25 cellular contexts compared by ENCODE assay signal in genomic region chr7:92161271-92161670, GRCh38. TPM values are rescaled to one million over a fixed set of nuclear protein-coding genes. Genes with fewer than 3 reads are reported as not detected.
"Had no signal": no experiment of that assay in that cellular context is flagged by ENCODE, and none has a peak within 500 bp of the region (broad histone marks: within the 10 kb centered on the region; RNA-seq: fewer than 3 reads in every experiment).

No MANE protein-coding gene starts in this region.

- H3K27me3 ChIP-seq: adrenal gland, body of pancreas had no signal

- H3K27ac ChIP-seq: adrenal gland, body of pancreas, RWPE1 had no signal

- DNase-seq: activated CD4-positive, alpha-beta T cell treated with anti-CD3 and anti-CD28 coated beads for 48 hours; activated CD4-positive, alpha-beta T cell treated with anti-CD3 and anti-CD28 coated beads, Interleukin-2, amount 50 U/mL, for 4 hours; activated CD4-positive, CD25-positive, alpha-beta regulatory T cell treated with anti-CD3 and anti-CD28 coated beads, Interleukin-2, amount 50 U/mL, for 72 hours; activated CD8-positive, alpha-beta memory T cell treated with anti-CD3 and anti-CD28 coated beads, Interleukin-2, amount 50 U/mL, for 48 hours; activated CD8-positive, alpha-beta T cell treated with anti-CD3 and anti-CD28 coated beads, Interleukin-2, amount 10 ng/mL, durations not matched to agents 7 days and 5 days; activated naive CD4-positive, alpha-beta T cell treated with anti-CD3 and anti-CD28 coated beads, Interleukin-2, amount 50 U/mL, for 16 hours; activated naive CD8-positive, alpha-beta T cell treated with anti-CD3 and anti-CD28 coated beads, Interleukin-2, amount 10 ng/mL, durations not matched to agents 7 days and 5 days; activated T-cell treated with anti-CD3 and anti-CD28 coated beads, Interleukin-2, amount 50 U/mL, for 1 hour; adrenal gland; aorta; body of pancreas; Kasumi-1; KBM-7; NCI-H1105 treated with DMSO at 0.1 percent for 48 hours; NCI-H1436 treated with DMSO at 0.1 percent for 48 hours; NCI-H187 treated with DMSO at 0.1 percent for 48 hours; NCI-H2171; NCI-H2227 treated with DMSO at 0.1 percent for 48 hours; NCI-H526; NCI-H82; Right ventricle myocardium superior had no signal

- H3K4me1 ChIP-seq: adrenal gland, body of pancreas had no signal

- H3K36me3 ChIP-seq: adrenal gland had no signal

- H3K4me3 ChIP-seq: adrenal gland, body of pancreas had no signal

- ATAC-seq: activated CD8-positive, alpha-beta T cell treated with anti-CD3 and anti-CD28 coated beads, Interleukin-2, amount 10 ng/mL, durations not matched to agents 7 days and 5 days; body of pancreas; Panc1 had no signal

- H3K9me3 ChIP-seq: adrenal gland, body of pancreas had no signal

RNA-seq across cellular contexts. Expression of gene LRRD1, which starts 17.7 kb away (rescaled TPM):
- total RNA-seq: activated naive CD8-positive, alpha-beta T cell treated with anti-CD3 and anti-CD28 coated beads, Interleukin-2, amount 10 ng/mL, durations not matched to agents 7 days and 5 days; body of pancreas; NCI-H460; Right ventricle myocardium superior; SK-MEL-5 had no signal
- polyA plus RNA-seq: aorta had no signal
